In genomic region chr1:46665983-46666382, GRCh38 we compare ENCODE assay signal across 1 cellular context.
TF ChIP-seq lines count a peak whose summit lies in the region.

No MANE protein-coding gene starts in this region.

TF ChIP-seq in HCT116, 20 proteins besides CTCF, POLR2A, EP300 and RAD21:
- TF ChIP-seq EZH2 (IDR thresholded peaks at IDR 0.05) (no peak), JUND (IDR thresholded peaks at IDR 0.05) (no peak), ELF1 (IDR thresholded peaks at IDR 0.05; ENCODE audit: borderline replicate concordance, low read depth) (no peak), FOSL1 (IDR thresholded peaks at IDR 0.05; ENCODE audit: low read depth) (no peak), EGR1 (IDR thresholded peaks at IDR 0.05; ENCODE audit: low read depth) (no peak), ZBTB33 (IDR thresholded peaks at IDR 0.05; ENCODE audit: extremely low read depth, insufficient replicate concordance, low read length) (no peak)
